10 cellular contexts compared by ENCODE assay signal in the genomic region with DNA sequence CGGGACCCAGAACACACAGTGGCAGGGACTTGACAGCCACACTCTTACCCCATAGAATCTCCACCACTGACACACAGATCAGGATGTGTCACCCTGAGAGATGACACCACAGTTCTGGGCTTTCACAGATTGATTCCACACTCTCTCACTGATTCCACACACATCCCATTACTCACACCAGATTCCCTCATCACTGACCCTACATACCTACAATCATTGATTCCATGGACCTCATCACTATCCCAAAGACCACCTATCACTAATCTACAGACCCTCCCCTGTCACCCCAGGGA. TPM values are rescaled to one million over a fixed set of nuclear protein-coding genes. Genes with fewer than 3 reads are reported as not detected.
DNase-seq lines count a peak whose midpoint lies in the region; ATAC-seq and TF ChIP-seq lines count a peak whose summit lies in the region.
"Had no signal": no experiment of that assay in that cellular context is flagged by ENCODE, and none has a peak within 500 bp of the region (broad histone marks: within the 10 kb centered on the region; RNA-seq: fewer than 3 reads in every experiment).

No MANE protein-coding gene starts in this region.

- peak overlapping the region in 2 of 5 donors; percentile 47 to 55 for H3K9ac ChIP-seq in subcutaneous abdominal adipose tissue (ENCODE audit: low read length in 5 of 5)

- CTCF ChIA-PET in activated CD8-positive, alpha-beta T cell treated with anti-CD3 and anti-CD28 coated beads for 36 hours (lab: Charles Lee): no interaction called here

- H3K27me3 Mint-ChIP-seq in activated CD8-positive, alpha-beta T cell treated with anti-CD3 and anti-CD28 coated beads for 36 hours: peaks cover 3% of the 10 kb centered on the region

- H3K27me3 ChIP-seq in lung (ENCODE audit: control insufficient read depth, insufficient read depth) (no peaks in the 10 kb centered on the region), subcutaneous abdominal adipose tissue (ENCODE audit: control insufficient read depth in 5 of 5, insufficient read depth in 4 of 5, low read length in 5 of 5) (no peaks in the 10 kb centered on the region)
- H3K27me3 ChIP-seq: adrenal gland had no signal

- peaks cover 17% of the 10 kb centered on the region in 2 donors for H3K36me3 Mint-ChIP-seq in activated naive CD4-positive, alpha-beta T cell treated with anti-CD3 and anti-CD28 coated beads, Interleukin-2, amount 50 U/mL, for 72 hours
- H3K36me3 Mint-ChIP-seq in activated CD8-positive, alpha-beta T cell treated with anti-CD3 and anti-CD28 coated beads for 36 hours (ENCODE audit: low read depth): peaks cover 7% of the 10 kb centered on the region

- H3K4me1 ChIP-seq in lung (ENCODE audit: control insufficient read depth in 2 of 2, insufficient read depth in 2 of 2, low read length in 2 of 2) (peaks cover 0 to 6% of the 10 kb centered on the region in 2 donors), subcutaneous abdominal adipose tissue (ENCODE audit: control insufficient read depth in 5 of 5, insufficient read depth in 5 of 5, low read length in 5 of 5) (peaks cover 2 to 19% (median 12%) of the 10 kb centered on the region in 5 donors)

- H3K27ac ChIP-seq in lung (ENCODE audit: low read depth in 1 of 2, low read length in 1 of 2) (peak overlapping the region; percentile 43 to 60), subcutaneous abdominal adipose tissue (ENCODE audit: low read depth, low read length) (no peak overlapping the region)

- peaks cover 0 to 11% of the 10 kb centered on the region in 2 donors for H3K9me3 ChIP-seq in lung (ENCODE audit: control insufficient read depth in 2 of 2, insufficient read depth in 1 of 2, low read length in 1 of 2)
- H3K9me3 ChIP-seq in subcutaneous abdominal adipose tissue (ENCODE audit: control insufficient read depth in 5 of 5, low read length in 5 of 5): no peaks in the 10 kb centered on the region
- H3K9me3 ChIP-seq: adrenal gland had no signal

- intact Hi-C loops in activated CD8-positive, alpha-beta T cell treated with anti-CD3 and anti-CD28 coated beads for 36 hours (cut with micrococcal nuclease): loop anchor here (10.0 kb wide), 1 partner anchor 152 kb away; a partner anchor contains a TSS

- peak overlapping the region; percentile 63 for H3K4me3 Mint-ChIP-seq in activated CD8-positive, alpha-beta T cell treated with anti-CD3 and anti-CD28 coated beads for 36 hours

- H3K27ac Mint-ChIP-seq in activated naive CD4-positive, alpha-beta T cell treated with anti-CD3 and anti-CD28 coated beads, Interleukin-2, amount 50 U/mL, for 72 hours: peak overlapping the region; percentile 11 to 16
- H3K27ac Mint-ChIP-seq in activated CD8-positive, alpha-beta T cell treated with anti-CD3 and anti-CD28 coated beads for 36 hours: peak overlapping the region; percentile 65

- H3K36me3 ChIP-seq in lung (ENCODE audit: control insufficient read depth in 2 of 2, insufficient read depth in 2 of 2, low read length in 2 of 2): no peaks in the 10 kb centered on the region
- H3K36me3 ChIP-seq in subcutaneous abdominal adipose tissue (ENCODE audit: control insufficient read depth in 5 of 5, insufficient read depth in 5 of 5, low read length in 5 of 5): no peaks in the 10 kb centered on the region
- H3K36me3 ChIP-seq: adrenal gland had no signal

- H3K4me1 Mint-ChIP-seq in activated CD8-positive, alpha-beta T cell treated with anti-CD3 and anti-CD28 coated beads for 36 hours (ENCODE audit: low read depth): peaks cover 11% of the 10 kb centered on the region

- POLR2A ChIA-PET in activated CD8-positive, alpha-beta T cell treated with anti-CD3 and anti-CD28 coated beads for 36 hours (lab: Charles Lee): no interaction called here

- no peak overlapping the region for H3K4me3 ChIP-seq in lung
- H3K4me3 ChIP-seq in subcutaneous abdominal adipose tissue (ENCODE audit: low read depth in 1 of 5, low read length in 5 of 5): peak overlapping the region; percentile 53 to 72 (median 63)

- H3K9me3 Mint-ChIP-seq in activated naive CD4-positive, alpha-beta T cell treated with anti-CD3 and anti-CD28 coated beads, Interleukin-2, amount 50 U/mL, for 72 hours: peaks cover 8 to 14% of the 10 kb centered on the region in 2 donors
- peaks cover 20% of the 10 kb centered on the region for H3K9me3 Mint-ChIP-seq in activated CD8-positive, alpha-beta T cell treated with anti-CD3 and anti-CD28 coated beads for 36 hours

- no peak for ATAC-seq in activated naive CD4-positive, alpha-beta T cell treated with anti-CD3 and anti-CD28 coated beads, Interleukin-2, amount 50 U/mL, for 72 hours
- no peak for ATAC-seq in activated CD8-positive, alpha-beta T cell treated with anti-CD3 and anti-CD28 coated beads for 36 hours
- no peak for ATAC-seq in lung (ENCODE audit: insufficient read depth, low FRiP score)

- DNase-seq in activated naive CD4-positive, alpha-beta T cell treated with anti-CD3 and anti-CD28 coated beads, Interleukin-2, amount 50 U/mL, for 72 hours (ENCODE audit: low spot score in 2 of 2): no peak
- no peak for DNase-seq in activated naive CD4-positive, alpha-beta T cell (lab: John Stamatoyannopoulos, UW)
- no peak for DNase-seq in activated CD8-positive, alpha-beta T cell treated with anti-CD3 and anti-CD28 coated beads for 36 hours
- DNase-seq in lung (ENCODE audit: low spot score): no peak
- DNase-seq in NCI-H82 treated with DMSO at 0.1 percent for 48 hours (lab: John Stamatoyannopoulos, UW; ENCODE audit: unreplicated experiment): no peak
- DNase-seq in OCI-M2 (lab: John Stamatoyannopoulos, UW; ENCODE audit: unreplicated experiment): no peak
- DNase-seq in middle frontal gyrus (ENCODE audit: extremely low spot score, low spot score): no peak
- DNase-seq: NCI-H524 treated with DMSO at 0.1 percent for 48 hours had no signal

- 68 to 100% methylated on average over 1 of the region's 1 CpG for WGBS in lung, 2 donors

- TF ChIP-seq CTCF in activated CD8-positive, alpha-beta T cell treated with anti-CD3 and anti-CD28 coated beads for 36 hours (IDR thresholded peaks at IDR 0.05): no peak
- TF ChIP-seq CTCF in lung (IDR thresholded peaks at IDR 0.05; ENCODE audit: control extremely low read depth, extremely low read depth): no peak

RNA-seq across cellular contexts. Expression of a gene that starts 57.6 kb away (rescaled TPM):
- total RNA-seq in activated naive CD4-positive, alpha-beta T cell treated with anti-CD3 and anti-CD28 coated beads, Interleukin-2, amount 50 U/mL, for 72 hours: 1 to 10 TPM; 4.6 to 5.1 TPM
- 1 to 10 TPM; 5.2 to 5.5 TPM for total RNA-seq in activated CD8-positive, alpha-beta T cell treated with anti-CD3 and anti-CD28 coated beads for 36 hours
- 1 to 10 TPM; 4.8 to 9.2 TPM for total RNA-seq in lung
- polyA plus RNA-seq in lung: 1 to 10 TPM; 1.8 to 2.1 TPM
